In genomic region chr6:99588618-99589289, GRCh38 we compare ENCODE assay signal across 1 cellular context.
TF ChIP-seq lines count a peak whose summit lies in the region.

No MANE protein-coding gene starts in this region.

TF ChIP-seq in HepG2, 621 proteins besides CTCF, POLR2A, EP300 and RAD21 (continued from another document and continues in another):
- TF ChIP-seq LCORL (IDR thresholded peaks at IDR 0.05): no peak
- TF ChIP-seq LCORL (CRISPR knock-in tag; IDR thresholded peaks at IDR 0.05): peak; percentile 49; the same call in 1 of the 2 replicates
- peak; percentile 15; the same call in 1 of the 2 replicates for TF ChIP-seq MYC (CRISPR knock-in tag; IDR thresholded peaks at IDR 0.05; ENCODE audit: borderline replicate concordance)
- TF ChIP-seq ATF5 (CRISPR knock-in tag; IDR thresholded peaks at IDR 0.05; ENCODE audit: low read depth): no peak
- 0 out of 2 replicates have a peak, but pooled peaks have one; percentile 50 for TF ChIP-seq PITX1 (CRISPR knock-in tag; IDR thresholded peaks at IDR 0.05)
- no peak for TF ChIP-seq ZNF609 (CRISPR knock-in tag; IDR thresholded peaks at IDR 0.05; ENCODE audit: borderline replicate concordance)
- TF ChIP-seq NFKB2 (CRISPR knock-in tag; IDR thresholded peaks at IDR 0.05; ENCODE audit: borderline replicate concordance): peak; percentile 64; the same call in 1 of the 2 replicates
- TF ChIP-seq BCL6 (CRISPR knock-in tag; IDR thresholded peaks at IDR 0.05): 0 out of 2 replicates have a peak, but pooled peaks have one; percentile 30
- no peak for TF ChIP-seq SNRNP70 (IDR thresholded peaks at IDR 0.05; ENCODE audit: low read depth, low read length)
- TF ChIP-seq DPF2 (CRISPR knock-in tag; IDR thresholded peaks at IDR 0.05; ENCODE audit: borderline replicate concordance, low read depth): no peak
- TF ChIP-seq ZNF230 (CRISPR knock-in tag; IDR thresholded peaks at IDR 0.05): 0 out of 2 replicates have a peak, but pooled peaks have one; percentile 81
- peak; percentile 34 for TF ChIP-seq HDAC2 (CRISPR knock-in tag; IDR thresholded peaks at IDR 0.05)
- no peak for TF ChIP-seq LBX2 (CRISPR knock-in tag; IDR thresholded peaks at IDR 0.05; ENCODE audit: borderline replicate concordance)
- 0 out of 2 replicates have a peak, but pooled peaks have one; percentile 39 for TF ChIP-seq ZNF619 (CRISPR knock-in tag; IDR thresholded peaks at IDR 0.05)
- no peak for TF ChIP-seq NFYB (CRISPR knock-in tag; IDR thresholded peaks at IDR 0.05)
- TF ChIP-seq ZIK1 (CRISPR knock-in tag; IDR thresholded peaks at IDR 0.05; ENCODE audit: borderline replicate concordance, low read depth): no peak
- 0 out of 2 replicates have a peak, but pooled peaks have one; percentile 31 for TF ChIP-seq ZNF766 (CRISPR knock-in tag; IDR thresholded peaks at IDR 0.05; ENCODE audit: borderline replicate concordance)
- peak; percentile 64; the same call in 1 of the 2 replicates for TF ChIP-seq TFAP4 (IDR thresholded peaks at IDR 0.05; ENCODE audit: borderline replicate concordance, low read depth)
- no peak for TF ChIP-seq NFE2 (CRISPR knock-in tag; IDR thresholded peaks at IDR 0.05)
- TF ChIP-seq MAX (IDR thresholded peaks at IDR 0.05): peak; percentile 47; the same call in 1 of the 2 replicates
- peak; percentile 16 for TF ChIP-seq U2AF1 (optimal IDR thresholded peaks at IDR 0.05; ENCODE audit: low read depth, low read length)
- TF ChIP-seq ZNF773 (CRISPR knock-in tag; IDR thresholded peaks at IDR 0.05; ENCODE audit: borderline replicate concordance): no peak
- TF ChIP-seq ZBTB10 (CRISPR knock-in tag; IDR thresholded peaks at IDR 0.05; ENCODE audit: borderline replicate concordance): 0 out of 2 replicates have a peak, but pooled peaks have one; percentile 31
- no peak for TF ChIP-seq ZNF281 (CRISPR knock-in tag; IDR thresholded peaks at IDR 0.05; ENCODE audit: borderline replicate concordance)
- peak; percentile 28; the same call in 1 of the 2 replicates for TF ChIP-seq ZNF124 (CRISPR knock-in tag; IDR thresholded peaks at IDR 0.05)
- TF ChIP-seq ZFP90 (CRISPR knock-in tag; IDR thresholded peaks at IDR 0.05; ENCODE audit: borderline replicate concordance): 0 out of 2 replicates have a peak, but pooled peaks have one; percentile 47
- no peak for TF ChIP-seq ZBTB2 (CRISPR knock-in tag; IDR thresholded peaks at IDR 0.05; ENCODE audit: low read depth)
- no peak for TF ChIP-seq THRA (CRISPR knock-in tag; IDR thresholded peaks at IDR 0.05; ENCODE audit: borderline replicate concordance)
- TF ChIP-seq ZNF263 (CRISPR knock-in tag; IDR thresholded peaks at IDR 0.05): peak; percentile 78; the same call in 1 of the 2 replicates
- no peak for TF ChIP-seq NR3C1 (CRISPR knock-in tag; IDR thresholded peaks at IDR 0.05)
- TF ChIP-seq MYPOP (CRISPR knock-in tag; IDR thresholded peaks at IDR 0.05): peak; percentile 96
- 0 out of 2 replicates have a peak, but pooled peaks have one; percentile 37 for TF ChIP-seq ZNF777 (CRISPR knock-in tag; IDR thresholded peaks at IDR 0.05)
- TF ChIP-seq ZNF121 (CRISPR knock-in tag; IDR thresholded peaks at IDR 0.05): 0 out of 2 replicates have a peak, but pooled peaks have one; percentile 33
- 0 out of 2 replicates have a peak, but pooled peaks have one; percentile 35 for TF ChIP-seq ZNF512B (CRISPR knock-in tag; IDR thresholded peaks at IDR 0.05; ENCODE audit: borderline replicate concordance)
- no peak for TF ChIP-seq TCF7L2 (IDR thresholded peaks at IDR 0.05; ENCODE audit: low read depth, low read length)
- TF ChIP-seq SNAPC2 (CRISPR knock-in tag; IDR thresholded peaks at IDR 0.05): no peak
- no peak for TF ChIP-seq ZNF878 (CRISPR knock-in tag; IDR thresholded peaks at IDR 0.05)
- TF ChIP-seq ZNF605 (CRISPR knock-in tag; IDR thresholded peaks at IDR 0.05): peak; percentile 62; the same call in 1 of the 2 replicates
- TF ChIP-seq KDM2A (CRISPR knock-in tag; IDR thresholded peaks at IDR 0.05; ENCODE audit: borderline replicate concordance, low read depth): peak; percentile 78
